Comparison of ENCODE assay signal across 13 cellular contexts in genomic region chrX:106791495-106791894, GRCh38. TPM values are rescaled to one million over a fixed set of nuclear protein-coding genes. Genes with fewer than 3 reads are reported as not detected.
DNase-seq lines count a peak whose midpoint lies in the region; ATAC-seq and TF ChIP-seq lines count a peak whose summit lies in the region.
"Had no signal": no experiment of that assay in that cellular context is flagged by ENCODE, and none has a peak within 500 bp of the region (broad histone marks: within the 10 kb centered on the region; RNA-seq: fewer than 3 reads in every experiment).

No MANE protein-coding gene starts in this region.

- H4K8ac ChIP-seq in IMR-90 (ENCODE audit: low read depth in 2 of 2, low read length in 2 of 2): no peak overlapping the region

- H3K14ac ChIP-seq in IMR-90 (replicated peaks; ENCODE audit: low read depth, low read length): no peak overlapping the region

- H3K36me3 Mint-ChIP-seq in CD4-positive, alpha-beta T cell (ENCODE audit: low read depth): no peaks in the 10 kb centered on the region
- H3K36me3 Mint-ChIP-seq in CD8-positive, alpha-beta T cell: no peaks in the 10 kb centered on the region

- dilution Hi-C loops in IMR-90 (cut with HindIII; ENCODE audit: low sequenced_read_pairs, unreplicated experiment): no loop called here

- H3K36me3 ChIP-seq in IMR-90 (ENCODE audit: control insufficient read depth, insufficient read depth, low read length): no peaks in the 10 kb centered on the region
- no peaks in the 10 kb centered on the region for H3K36me3 ChIP-seq in CD8-positive, alpha-beta T cell (ENCODE audit: insufficient read depth, low read length)
- H3K36me3 ChIP-seq in esophagus squamous epithelium: no peaks in the 10 kb centered on the region

- H3K27ac Mint-ChIP-seq in CD4-positive, alpha-beta T cell: no peak overlapping the region
- no peak overlapping the region for H3K27ac Mint-ChIP-seq in CD8-positive, alpha-beta T cell
- H3K27ac Mint-ChIP-seq: activated T-helper 2 cell treated with anti-CD3 and anti-CD28 coated beads, Interferon-gamma antibody, Interleukin-2, Interleukin-4, amounts not matched to agents 10 μg/mL and 5 μg/mL and 100 μg/mL, durations not matched to agents 14 hours and 24 hours and 36 hours; stimulated activated naive CD8-positive, alpha-beta T cell treated with anti-CD3 and anti-CD28 coated beads, Interleukin-15, Interleukin-2, amounts not matched to agents 100 ng/mL and 50 ng/mL, for 24 hours; T-helper 1 cell treated with Interleukin-12 subunit alpha and Interleukin-12 subunit beta and Interleukin-4 antibody, amounts not matched to agents 30 μg/mL and 1 μg/mL, for 36 hours had no signal

- no peak for DNase-seq in CD4-positive, alpha-beta T cell
- DNase-seq in IMR-90 (peak; percentile 14), astrocyte of the spinal cord (ENCODE audit: low read depth, low spot score) (no peak), kidney tubule cell (ENCODE audit: low spot score) (peak; percentile 24), esophagus squamous epithelium (lab: John Stamatoyannopoulos, UW) (no peak), 8988T (no peak)
- DNase-seq in CD8-positive, alpha-beta T cell: no peak
- no peak for DNase-seq in NK-92 treated with Interleukin-12 subunit alpha and Interleukin-12 subunit beta, amount 100 ng/mL, for 24 hours (lab: John Stamatoyannopoulos, UW)
- DNase-seq: left ventricle myocardium superior, NCI-H187 treated with DMSO at 0.1 percent for 48 hours had no signal

- H3K9me3 Mint-ChIP-seq in CD4-positive, alpha-beta T cell: no peaks in the 10 kb centered on the region
- no peaks in the 10 kb centered on the region for H3K9me3 Mint-ChIP-seq in CD8-positive, alpha-beta T cell
- H3K9me3 Mint-ChIP-seq: activated T-helper 2 cell treated with anti-CD3 and anti-CD28 coated beads, Interferon-gamma antibody, Interleukin-2, Interleukin-4, amounts not matched to agents 10 μg/mL and 5 μg/mL and 100 μg/mL, durations not matched to agents 14 hours and 24 hours and 36 hours; stimulated activated naive CD8-positive, alpha-beta T cell treated with anti-CD3 and anti-CD28 coated beads, Interleukin-15, Interleukin-2, amounts not matched to agents 100 ng/mL and 50 ng/mL, for 24 hours; T-helper 1 cell treated with Interleukin-12 subunit alpha and Interleukin-12 subunit beta and Interleukin-4 antibody, amounts not matched to agents 30 μg/mL and 1 μg/mL, for 36 hours had no signal

- H3K9me3 ChIP-seq in CD4-positive, alpha-beta T cell (ENCODE audit: control insufficient read depth, low read length): no peaks in the 10 kb centered on the region
- H3K9me3 ChIP-seq in IMR-90 (ENCODE audit: control insufficient read depth, insufficient read depth, low read length) (no peaks in the 10 kb centered on the region), esophagus squamous epithelium (no peaks in the 10 kb centered on the region)
- H3K9me3 ChIP-seq in CD8-positive, alpha-beta T cell (ENCODE audit: low read length): no peaks in the 10 kb centered on the region

- POLR2A ChIA-PET in CD4-positive, alpha-beta T cell (lab: Charles Lee): no interaction called here
- POLR2A ChIA-PET in IMR-90 (lab: Charles Lee; ENCODE audit: unreplicated experiment): no interaction called here
- POLR2A ChIA-PET in CD8-positive, alpha-beta T cell (lab: Charles Lee): no interaction called here

- ATAC-seq in CD4-positive, alpha-beta T cell (ENCODE audit: poor library complexity): no peak
- ATAC-seq in IMR-90 (ENCODE audit: low read depth): no peak
- ATAC-seq in CD8-positive, alpha-beta T cell: no peak
- ATAC-seq: left ventricle myocardium superior had no signal

- no peak overlapping the region for H3K4ac ChIP-seq in IMR-90 (ENCODE audit: low read depth, low read length)

- H4K5ac ChIP-seq in IMR-90 (ENCODE audit: low read depth, low read length): no peak overlapping the region

- H3K9me1 ChIP-seq in IMR-90 (ENCODE audit: insufficient read depth, low read length): no peaks in the 10 kb centered on the region

- no peak overlapping the region for H4K91ac ChIP-seq in IMR-90 (ENCODE audit: insufficient read depth, low read depth, low read length)

- no peaks in the 10 kb centered on the region for H3K27me3 ChIP-seq in CD4-positive, alpha-beta T cell (ENCODE audit: control insufficient read depth, insufficient read depth, low read length)
- H3K27me3 ChIP-seq in IMR-90 (ENCODE audit: control insufficient read depth, insufficient read depth, low read length) (no peaks in the 10 kb centered on the region; the same call in 1 of the 2 replicates), esophagus squamous epithelium (no peaks in the 10 kb centered on the region)
- H3K27me3 ChIP-seq in CD8-positive, alpha-beta T cell (ENCODE audit: insufficient read depth, low read length): no peaks in the 10 kb centered on the region

- no peak overlapping the region for H3K23ac ChIP-seq in IMR-90 (ENCODE audit: low read depth, low read length)

- no peak overlapping the region for H2AFZ ChIP-seq in IMR-90 (replicated peaks; ENCODE audit: low read length, poor library complexity)

- no peak overlapping the region for H3K4me3 ChIP-seq in IMR-90 (ENCODE audit: insufficient read depth, low read depth, low read length)
- no peak overlapping the region for H3K4me3 ChIP-seq in astrocyte of the spinal cord (ENCODE audit: low read depth, low read length)
- no peak overlapping the region for H3K4me3 ChIP-seq in CD8-positive, alpha-beta T cell (ENCODE audit: low read depth, low read length)
- no peak overlapping the region for H3K4me3 ChIP-seq in esophagus squamous epithelium

- H2AK5ac ChIP-seq in IMR-90 (ENCODE audit: low read depth, low read length): no peak overlapping the region

- no peak overlapping the region for H3K18ac ChIP-seq in IMR-90 (ENCODE audit: low read depth, low read length)

- TF ChIP-seq RAD21 in IMR-90 (IDR thresholded peaks at IDR 0.05; ENCODE audit: low read length): peak; percentile 39

- no peak overlapping the region for H3K9ac ChIP-seq in IMR-90 (ENCODE audit: low read depth, low read length)

- no peak overlapping the region for H2BK120ac ChIP-seq in IMR-90 (ENCODE audit: low read depth, low read length)

- H3K27me3 Mint-ChIP-seq in CD4-positive, alpha-beta T cell: no peaks in the 10 kb centered on the region
- H3K27me3 Mint-ChIP-seq in CD8-positive, alpha-beta T cell (ENCODE audit: low read depth): no peaks in the 10 kb centered on the region
- H3K27me3 Mint-ChIP-seq: stimulated activated naive CD8-positive, alpha-beta T cell treated with anti-CD3 and anti-CD28 coated beads, Interleukin-15, Interleukin-2, amounts not matched to agents 100 ng/mL and 50 ng/mL, for 24 hours had no signal

- H3K4me3 Mint-ChIP-seq in CD4-positive, alpha-beta T cell: no peak overlapping the region
- H3K4me3 Mint-ChIP-seq in CD8-positive, alpha-beta T cell: no peak overlapping the region
- H3K4me3 Mint-ChIP-seq: stimulated activated naive CD8-positive, alpha-beta T cell treated with anti-CD3 and anti-CD28 coated beads, Interleukin-15, Interleukin-2, amounts not matched to agents 100 ng/mL and 50 ng/mL, for 24 hours; T-helper 1 cell treated with Interleukin-12 subunit alpha and Interleukin-12 subunit beta and Interleukin-4 antibody, amounts not matched to agents 30 μg/mL and 1 μg/mL, for 36 hours had no signal

- H3K4me1 ChIP-seq in IMR-90 (ENCODE audit: control insufficient read depth, insufficient read depth, low read length) (no peaks in the 10 kb centered on the region), esophagus squamous epithelium (no peaks in the 10 kb centered on the region)
- H3K4me1 ChIP-seq in CD8-positive, alpha-beta T cell (ENCODE audit: insufficient read depth, low read length): no peaks in the 10 kb centered on the region

- no peaks in the 10 kb centered on the region for H3K4me1 Mint-ChIP-seq in CD4-positive, alpha-beta T cell (ENCODE audit: low read depth)
- no peaks in the 10 kb centered on the region for H3K4me1 Mint-ChIP-seq in CD8-positive, alpha-beta T cell (ENCODE audit: low read depth)

- WGBS in IMR-90 (ENCODE audit: extremely low coverage in 2 of 2, insufficient read length in 1 of 2), 2 experiments: no CpG with 5 or more reads among the region's 1 CpG
- 0% methylated on average over 1 of the region's 1 CpG for WGBS in esophagus squamous epithelium, 2 donors

- no peak overlapping the region for H2AK9ac ChIP-seq in IMR-90 (replicated peaks; ENCODE audit: low read depth, low read length, poor library complexity)

- H3K56ac ChIP-seq in IMR-90 (ENCODE audit: extremely low read depth, insufficient read depth, low read length): no peak overlapping the region

- no TSS peak for BruUV-seq in IMR-90 (replicated peaks; lab: Mats Ljungman, UMichigan)

- no peak for TF ChIP-seq POLR2A in IMR-90 (IDR thresholded peaks at IDR 0.05; ENCODE audit: low read depth, low read length)
- TF ChIP-seq POLR2A in esophagus squamous epithelium (IDR thresholded peaks at IDR 0.05): no peak

- H3K4me2 ChIP-seq in IMR-90 (ENCODE audit: low read depth, low read length): no peak overlapping the region

- no peaks in the 10 kb centered on the region for H3K79me1 ChIP-seq in IMR-90 (ENCODE audit: low read depth in 1 of 2, low read length in 2 of 2)

- H2BK5ac ChIP-seq in IMR-90 (ENCODE audit: low read depth, low read length, poor library complexity, severe bottlenecking): no peak overlapping the region

- H4K20me1 ChIP-seq in IMR-90 (ENCODE audit: insufficient read depth, low read length): no peaks in the 10 kb centered on the region

- H3K27ac ChIP-seq in CD4-positive, alpha-beta T cell (ENCODE audit: low read depth, low read length): no peak overlapping the region
- H3K27ac ChIP-seq in IMR-90 (ENCODE audit: insufficient read depth, low read length): no peak overlapping the region
- no peak overlapping the region for H3K27ac ChIP-seq in CD8-positive, alpha-beta T cell (ENCODE audit: low read depth, low read length)
- no peak overlapping the region for H3K27ac ChIP-seq in esophagus squamous epithelium

- TF ChIP-seq CTCF in CD4-positive, alpha-beta T cell (IDR thresholded peaks at IDR 0.05): peak; percentile 32
- peak; percentile 42 for TF ChIP-seq CTCF in IMR-90 (conservative IDR thresholded peaks at IDR 0.05; ENCODE audit: low read depth, low read length)
- TF ChIP-seq CTCF in astrocyte of the spinal cord (IDR thresholded peaks at IDR 0.05; ENCODE audit: low read depth, low read length): peak; percentile 21
- no peak for TF ChIP-seq CTCF in CD8-positive, alpha-beta T cell (IDR thresholded peaks at IDR 0.05)
- TF ChIP-seq CTCF in esophagus squamous epithelium (IDR thresholded peaks at IDR 0.05): peak in 3 of 6 experiments; percentile 11 to 43 (median 27)

- in situ Hi-C loops in IMR-90 (cut with MboI; ENCODE audit: low sequenced_read_pairs): loop anchor here (25.0 kb wide), 1 partner anchor 304 kb away; no protein-coding TSS in a partner anchor
- in situ Hi-C loops in astrocyte of the spinal cord (cut with HindIII; ENCODE audit: low sequenced_read_pairs): no loop called here

- no peak overlapping the region for H2BK15ac ChIP-seq in IMR-90 (ENCODE audit: low read depth, low read length)

- no peak overlapping the region for H2BK20ac ChIP-seq in IMR-90 (ENCODE audit: low read depth, low read length)

- intact Hi-C loops in CD4-positive, alpha-beta T cell (cut with DNase I, micrococcal nuclease): loop anchor here in 1 of 2 experiments (1.0 kb wide), 1 partner anchor 310 kb away; no protein-coding TSS in a partner anchor
- intact Hi-C loops in IMR-90 (cut with micrococcal nuclease) (loop anchor here (1.0 kb wide), 1 partner anchor 310 kb away; no protein-coding TSS in a partner anchor), esophagus squamous epithelium (cut with DNase I) (loop anchor here (10.0 kb wide), 1 partner anchor 307 kb away; no protein-coding TSS in a partner anchor)
- intact Hi-C loops in CD8-positive, alpha-beta T cell (cut with DNase I, micrococcal nuclease): loop anchor here in 1 of 2 experiments (10.0 kb wide), 1 partner anchor 377 kb away; no protein-coding TSS in a partner anchor

- CTCF ChIA-PET in CD4-positive, alpha-beta T cell (lab: Charles Lee): no interaction called here
- CTCF ChIA-PET in IMR-90 (lab: Yijun Ruan, JAX): no interaction called here
- CTCF ChIA-PET in CD8-positive, alpha-beta T cell (lab: Charles Lee): interaction anchor here (2.3 kb wide), 1 partner anchor 310 kb away, joined by 9 read pairs; no protein-coding TSS in a partner anchor

RNA-seq across cellular contexts. Expression of gene TBC1D8B, which starts 11.0 kb away (rescaled TPM):
- total RNA-seq in CD4-positive, alpha-beta T cell: under 1 TPM; 0.22 TPM
- total RNA-seq in IMR-90 (2012; rRNA removed) (10.4 and 14.4 TPM in 2 replicates), esophagus squamous epithelium (1 to 10 TPM; 2.3 to 3.9 (median 3.4) TPM)
- polyA plus RNA-seq in IMR-90 (2012; rRNA removed): 5.8 and 8.3 TPM in 2 replicates
- 1.1 and 1.3 TPM in 2 replicates for polyA plus RNA-seq in IMR-90 (2012; cell fraction: cytosol; rRNA removed)
- polyA plus RNA-seq in IMR-90 (2012; cell fraction: nucleus; rRNA removed; ENCODE audit: low replicate concordance): 0.72 and 8.0 TPM in 2 replicates
- total RNA-seq in CD8-positive, alpha-beta T cell: under 1 TPM; 0.17 to 0.35 TPM

Comparison
In these comparisons a context has a peak if more than half of its experiments do, and no peak if none do; other contexts are left out.
1. DNase-seq: peak in IMR-90 (single experiment) and kidney tubule cell (single experiment); none in CD4-positive, alpha-beta T cell (0 of 10), astrocyte of the spinal cord (single experiment), CD8-positive, alpha-beta T cell (0 of 7), esophagus squamous epithelium (single experiment), 8988T (single experiment) and NK-92 treated with Interleukin-12 subunit alpha and Interleukin-12 subunit beta, amount 100 ng/mL, for 24 hours (single experiment).